Comparison of ENCODE assay signal across 1 cellular context in genomic region chr11:36108812-36109498, GRCh38.
TF ChIP-seq lines count a peak whose summit lies in the region.

No MANE protein-coding gene starts in this region.

TF ChIP-seq in WTC11, 78 proteins besides CTCF, POLR2A, EP300 and RAD21 (continued from another document):
- TF ChIP-seq ZNF512 (CRISPR knock-in tag; IDR thresholded peaks at IDR 0.05; ENCODE audit: borderline replicate concordance): no peak
